Comparison of ENCODE assay signal across 17 cellular contexts in genomic region chr7:149172534-149172920, GRCh38.
"Had no signal": no experiment of that assay in that cellular context is flagged by ENCODE, and none has a peak within 500 bp of the region (broad histone marks: within the 10 kb centered on the region; RNA-seq: fewer than 3 reads in every experiment).

No MANE protein-coding gene starts in this region.

- H3K9me3 ChIP-seq: adrenal gland, lower lobe of right lung, right lobe of liver, stomach, vagina had no signal

- H3K27ac ChIP-seq: adrenal gland, cardiac muscle cell, lower lobe of right lung, parathyroid adenoma, right lobe of liver, stomach, vagina had no signal

- H3K4me3 ChIP-seq: adrenal gland, cardiac muscle cell, lower lobe of right lung, right lobe of liver, stomach, vagina had no signal

- ATAC-seq: left colon; right lobe of liver; stimulated activated effector memory CD8-positive, alpha-beta T cell treated with anti-CD3 and anti-CD28 coated beads, Interleukin-12 subunit alpha, Interleukin-12 subunit beta, amount 100 ng/mL, for 72 hours had no signal

- H3K4me1 ChIP-seq: adrenal gland, lower lobe of right lung, parathyroid adenoma, right lobe of liver, stomach, vagina had no signal

- H3K9me3 Mint-ChIP-seq: activated T-helper 2 cell treated with anti-CD3 and anti-CD28 coated beads, Interferon-gamma antibody, Interleukin-2, Interleukin-4, amounts not matched to agents 10 μg/mL and 5 μg/mL and 100 μg/mL, durations not matched to agents 14 hours and 24 hours and 36 hours; natural killer cell; stimulated activated effector memory CD8-positive, alpha-beta T cell treated with anti-CD3 and anti-CD28 coated beads, Interleukin-12 subunit alpha, Interleukin-12 subunit beta, amount 100 ng/mL, for 72 hours had no signal

- H3K27me3 ChIP-seq: adrenal gland, cardiac muscle cell, right lobe of liver, stomach, vagina had no signal

- H3K4me1 Mint-ChIP-seq: stimulated activated effector memory CD8-positive, alpha-beta T cell treated with anti-CD3 and anti-CD28 coated beads, Interleukin-12 subunit alpha, Interleukin-12 subunit beta, amount 100 ng/mL, for 72 hours had no signal

- H3K27ac Mint-ChIP-seq: activated T-helper 2 cell treated with anti-CD3 and anti-CD28 coated beads, Interferon-gamma antibody, Interleukin-2, Interleukin-4, amounts not matched to agents 10 μg/mL and 5 μg/mL and 100 μg/mL, durations not matched to agents 14 hours and 24 hours and 36 hours; stimulated activated effector memory CD8-positive, alpha-beta T cell treated with anti-CD3 and anti-CD28 coated beads, Interleukin-12 subunit alpha, Interleukin-12 subunit beta, amount 100 ng/mL, for 72 hours had no signal

- DNase-seq: activated CD4-positive, alpha-beta T cell treated with anti-CD3 and anti-CD28 coated beads, Interleukin-2, amount 50 U/mL, for 1 hour; activated naive CD4-positive, alpha-beta T cell treated with Interleukin-2 at 50 U/mL for 16 hours; adrenal gland; effector memory CD4-positive, alpha-beta T cell; left colon; lower lobe of right lung; natural killer cell; right lobe of liver; small intestine; stimulated activated CD4-positive, alpha-beta T cell treated with anti-CD3 and anti-CD28 coated beads, Interleukin-4, amount 100 ng/mL, for 24 hours; stomach; T1000 had no signal

- H3K4me3 Mint-ChIP-seq: natural killer cell; stimulated activated effector memory CD8-positive, alpha-beta T cell treated with anti-CD3 and anti-CD28 coated beads, Interleukin-12 subunit alpha, Interleukin-12 subunit beta, amount 100 ng/mL, for 72 hours had no signal
